12 cellular contexts compared by ENCODE assay signal in genomic region chr14:102499401-102500189, GRCh38. TPM values are rescaled to one million over a fixed set of nuclear protein-coding genes. Genes with fewer than 3 reads are reported as not detected.
A peak's percentile ranks its signal among the peaks of the same experiment; 100 is the strongest.
DNase-seq lines count a peak whose midpoint lies in the region; ATAC-seq, FAIRE-seq and TF ChIP-seq lines count a peak whose summit lies in the region.
"Had no signal": no experiment of that assay in that cellular context is flagged by ENCODE, and none has a peak within 500 bp of the region (broad histone marks: within the 10 kb centered on the region; RNA-seq: fewer than 3 reads in every experiment).

No MANE protein-coding gene starts in this region.

- H3K4me3 Mint-ChIP-seq in CD8-positive, alpha-beta T cell, result no peak overlapping the region

- no peak overlapping the region for H3K27ac ChIP-seq in CD8-positive, alpha-beta T cell (ENCODE audit: low read depth, low read length)
- peak overlapping the region; percentile 61; the same call in 1 of the 3 replicates for H3K27ac ChIP-seq in K562 (ENCODE audit: extremely low read depth, low read depth, low read length)
- peak overlapping the region; percentile 94 for H3K27ac ChIP-seq in left ventricle myocardium inferior (replicated peaks)
- peak overlapping the region; percentile 95 to 99 (median 96) for H3K27ac ChIP-seq in gastrocnemius medialis

- H2AFZ ChIP-seq in K562 (ENCODE audit: low read depth, low read length), result peak overlapping the region; percentile 78

- no TSS peak for BruUV-seq in K562 (replicated peaks; lab: Mats Ljungman, UMichigan)

- no peaks in the 10 kb centered on the region for H3K79me2 ChIP-seq in K562 (ENCODE audit: control insufficient read depth, insufficient read depth, low read length)

- POLR2A ChIA-PET in CD8-positive, alpha-beta T cell (lab: Charles Lee), result no interaction called here
- POLR2A ChIA-PET in K562 (lab: Yijun Ruan, JAX), result interaction anchor here (1.0 to 2.1 kb wide), 3 partner anchors 9 to 61 kb away, joined by 3 to 10 read pairs (median 5); no protein-coding TSS in a partner anchor

- peak overlapping the region; percentile 66 for H3K27ac Mint-ChIP-seq in CD8-positive, alpha-beta T cell

- TF ChIP-seq RAD21 in K562 (CRISPR knock-in tag; conservative IDR thresholded peaks at IDR 0.05 in 1 of 2, IDR thresholded peaks at IDR 0.05 in 1 of 2), result no peak

- no peak overlapping the region for H3K4me2 ChIP-seq in K562 (ENCODE audit: insufficient read depth, low read length)

- peaks cover 6% of the 10 kb centered on the region for H3K4me1 Mint-ChIP-seq in CD8-positive, alpha-beta T cell (ENCODE audit: low read depth)

- TF ChIP-seq EP300 in K562 (IDR thresholded peaks at IDR 0.05; ENCODE audit: low read length), result no peak

- no peak for ATAC-seq in CD8-positive, alpha-beta T cell
- ATAC-seq in K562 (no peak), gastrocnemius medialis (peak; percentile 38 to 52)

- no peaks in the 10 kb centered on the region for H3K9me1 ChIP-seq in K562 (ENCODE audit: control insufficient read depth, insufficient read depth, low read length)

- H3K36me3 Mint-ChIP-seq in CD8-positive, alpha-beta T cell, result peaks cover 26% of the 10 kb centered on the region

- CTCF ChIA-PET in CD8-positive, alpha-beta T cell (lab: Charles Lee), result interaction anchor here (0.7 to 2.2 kb wide), 4 partner anchors 15 to 394 kb away, joined by 3 to 9 read pairs (median 3); no protein-coding TSS in a partner anchor
- CTCF ChIA-PET in K562 (lab: Yijun Ruan, JAX; ENCODE audit: low intra/inter-chr PET ratio), result no interaction called here

- in situ Hi-C loops in K562 (cut with MboI), result loop anchor here (25.0 kb wide), 1 partner anchor 413 kb away; the partner anchor contains the start of gene AMN
- in situ Hi-C loops in gastrocnemius medialis (cut with MboI; ENCODE audit: low sequenced_read_pairs in 4 of 4), result loop anchor here in 1 of 4 donors (25.0 kb wide), 1 partner anchor 187 kb away; the partner anchor contains the start of genes MOK and ZNF839

- no peaks in the 10 kb centered on the region for H3K27me3 Mint-ChIP-seq in CD8-positive, alpha-beta T cell (ENCODE audit: low read depth)

- H3K4me1 ChIP-seq in CD8-positive, alpha-beta T cell (ENCODE audit: insufficient read depth, low read length), result peaks cover 9% of the 10 kb centered on the region
- H3K4me1 ChIP-seq in K562 (replicated peaks in 1 of 2; ENCODE audit: control insufficient read depth in 2 of 2, insufficient read depth in 2 of 2, low read length in 2 of 2), result peaks cover 29 to 66% of the 10 kb centered on the region in 2 experiments
- H3K4me1 ChIP-seq in left ventricle myocardium inferior, result peaks cover 60% of the 10 kb centered on the region
- peaks cover 59 to 63% of the 10 kb centered on the region in 2 donors for H3K4me1 ChIP-seq in gastrocnemius medialis
- H3K4me1 ChIP-seq: body of pancreas had no signal

- TF ChIP-seq POLR2A in K562 (conservative IDR thresholded peaks at IDR 0.05) (no peak), gastrocnemius medialis (IDR thresholded peaks at IDR 0.05) (peak in 1 of 2 donors; percentile 22)

- no peaks in the 10 kb centered on the region for H4K20me1 ChIP-seq in K562 (replicated peaks; ENCODE audit: control insufficient read depth, insufficient read depth, low read length)

- no peaks in the 10 kb centered on the region for H3K27me3 ChIP-seq in CD8-positive, alpha-beta T cell (ENCODE audit: insufficient read depth, low read length)
- H3K27me3 ChIP-seq in K562 (ENCODE audit: control insufficient read depth in 2 of 2, insufficient read depth in 2 of 2, low read length in 2 of 2) (no peaks in the 10 kb centered on the region), left ventricle myocardium inferior (ENCODE audit: low read depth) (no peaks in the 10 kb centered on the region), gastrocnemius medialis (no peaks in the 10 kb centered on the region)
- H3K27me3 ChIP-seq: body of pancreas had no signal

- DNase-seq in CD8-positive, alpha-beta T cell, result no peak
- no peak for DNase-seq in K562 (ENCODE audit: extremely low read depth in 1 of 4, low spot score in 3 of 4)
- DNase-seq in left ventricle myocardium inferior, result peak; percentile 88
- DNase-seq in gastrocnemius medialis, result peak; percentile 64 to 94
- DNase-seq in foreskin fibroblast, result no peak
- DNase-seq in globus pallidus (ENCODE audit: low spot score), result no peak
- no peak for DNase-seq in DMS79 (lab: John Stamatoyannopoulos, UW)
- DNase-seq in SK-N-DZ (ENCODE audit: low spot score), result no peak
- DNase-seq: activated T-cell treated with anti-CD3 and anti-CD28 coated beads, Interleukin-2, amount 50 U/mL, for 48 hours; NCI-H1694 treated with DMSO at 0.1 percent for 48 hours had no signal

- H3K4me3 ChIP-seq in CD8-positive, alpha-beta T cell (ENCODE audit: low read depth, low read length), result no peak overlapping the region
- no peak overlapping the region for H3K4me3 ChIP-seq in K562
- peak overlapping the region; percentile 27 for H3K4me3 ChIP-seq in left ventricle myocardium inferior
- peak overlapping the region; percentile 21 to 48 (median 26) for H3K4me3 ChIP-seq in gastrocnemius medialis
- no peak overlapping the region for H3K4me3 ChIP-seq in foreskin fibroblast (ENCODE audit: low read depth in 1 of 2, low read length in 2 of 2)
- H3K4me3 ChIP-seq: body of pancreas had no signal

- 86% methylated on average over 11 of the region's 24 CpGs for WGBS in K562 (ENCODE audit: insufficient coverage, low coverage, missing lambda C conversion rate)

- peak overlapping the region; percentile 31 to 83; a peak in 3 of 4 replicates for H3K9ac ChIP-seq in K562 (ENCODE audit: insufficient read depth in 1 of 2, low read depth in 2 of 2, low read length in 2 of 2)

- no peak for FAIRE-seq in K562 (lab: Jason Lieb, UNC)
- FAIRE-seq: TTC549 had no signal

- H3K9me3 ChIP-seq in CD8-positive, alpha-beta T cell (ENCODE audit: low read length), result no peaks in the 10 kb centered on the region
- no peaks in the 10 kb centered on the region for H3K9me3 ChIP-seq in K562 (replicated peaks; ENCODE audit: control insufficient read depth, insufficient read depth, low read depth, low read length)
- no peaks in the 10 kb centered on the region for H3K9me3 ChIP-seq in left ventricle myocardium inferior (replicated peaks)
- H3K9me3 ChIP-seq in gastrocnemius medialis, result no peaks in the 10 kb centered on the region
- H3K9me3 ChIP-seq: body of pancreas had no signal

- intact Hi-C loops in CD8-positive, alpha-beta T cell (cut with DNase I, micrococcal nuclease), result no loop called here
- intact Hi-C loops in K562 (cut with micrococcal nuclease) (loop anchor here (10.0 kb wide), 1 partner anchor 535 kb away; the partner anchor contains the start of gene DYNC1H1), left ventricle myocardium inferior (cut with micrococcal nuclease) (no loop called here), gastrocnemius medialis (cut with DNase I; ENCODE audit: low total_unique reads) (loop anchor here (1.0 to 2.0 kb wide), 3 partner anchors 37 to 57 kb away; no protein-coding TSS in a partner anchor)

- H3K36me3 ChIP-seq in CD8-positive, alpha-beta T cell (ENCODE audit: insufficient read depth, low read length), result no peaks in the 10 kb centered on the region
- no peaks in the 10 kb centered on the region for H3K36me3 ChIP-seq in K562 (ENCODE audit: control insufficient read depth, insufficient read depth, low read length)
- peaks cover 14% of the 10 kb centered on the region for H3K36me3 ChIP-seq in left ventricle myocardium inferior
- no peaks in the 10 kb centered on the region for H3K36me3 ChIP-seq in gastrocnemius medialis

- TF ChIP-seq CTCF in CD8-positive, alpha-beta T cell (IDR thresholded peaks at IDR 0.05), result no peak
- TF ChIP-seq CTCF in K562 (IDR thresholded peaks at IDR 0.05 in 2 of 3, conservative IDR thresholded peaks at IDR 0.05 in 1 of 3; ENCODE audit: insufficient read depth in 2 of 3, low read depth in 1 of 3, low read length in 3 of 3), result no peak
- no peak for TF ChIP-seq CTCF in left ventricle myocardium inferior (IDR thresholded peaks at IDR 0.05; ENCODE audit: borderline replicate concordance)
- TF ChIP-seq CTCF in gastrocnemius medialis (IDR thresholded peaks at IDR 0.05 in 4 of 5, conservative IDR thresholded peaks at IDR 0.05 in 1 of 5), result peak in 2 of 5 experiments; percentile 17 to 21
- TF ChIP-seq CTCF in foreskin fibroblast (IDR thresholded peaks at IDR 0.05; ENCODE audit: low read depth, low read length), result no peak

- no peaks in the 10 kb centered on the region for H3K9me3 Mint-ChIP-seq in CD8-positive, alpha-beta T cell

TF ChIP-seq in K562, 482 proteins besides CTCF, POLR2A, EP300 and RAD21:
- TF ChIP-seq SPI1 (IDR thresholded peaks at IDR 0.05; ENCODE audit: borderline replicate concordance, low read depth, low read length), result 0 out of 2 replicates have a peak, but pooled peaks have one; percentile 50
- TF ChIP-seq SRF (CRISPR knock-in tag; IDR thresholded peaks at IDR 0.05), result no peak

RNA-seq across cellular contexts. Expression of gene ANKRD9, which starts 10.0 kb away (rescaled TPM):
- total RNA-seq in CD8-positive, alpha-beta T cell, result 1 to 10 TPM; 4.7 to 5.0 TPM
- total RNA-seq in K562 (2011; cell fraction: chromatin; rRNA removed; ENCODE audit: low replicate concordance), result 19.3 and 49.4 TPM in 2 replicates
- 48.4 and 58.8 TPM in 2 replicates for total RNA-seq in K562 (2011; cell fraction: nucleolus; rRNA removed)
- 30.0 and 36.6 TPM in 2 replicates for total RNA-seq in K562 (2011; cell fraction: nucleoplasm; rRNA removed)
- 29.4 and 29.5 TPM in 2 replicates for total RNA-seq in K562 (2014; rRNA removed)
- total RNA-seq in K562 (2014; rRNA removed; fragmentation: Illumina TruSeq; extraction: Trizol), result 3.3 and 3.7 TPM in 2 replicates
- total RNA-seq in K562 (2015; rRNA removed; fragmentation: Illumina TruSeq; extraction: Trizol), result 5.0 and 5.3 TPM in 2 replicates
- total RNA-seq in K562 (2021), result 32.9 and 34.8 TPM in 2 replicates
- 15.4 and 20.4 TPM in 2 replicates for polyA plus RNA-seq in K562 (2011; rRNA removed)
- 26.0 and 97.0 TPM in 2 replicates for polyA plus RNA-seq in K562 (2011; cell fraction: cytosol; rRNA removed)
- polyA plus RNA-seq in K562 (2011; cell fraction: nucleus; rRNA removed), result 106 and 194 TPM in 2 replicates
- polyA plus RNA-seq in K562 (2012), result 12.9 and 30.7 TPM in 2 replicates
- 4.0 and 4.3 TPM in 2 replicates for polyA plus RNA-seq in K562 (2014; fragmentation: Illumina TruSeq; extraction: Trizol)
- polyA plus RNA-seq in K562 (2014; fragmentation: Nextera tagmentation; extraction: Ambion mirVana), result under 1 TPM; 0.04 to 0.06 TPM
- 27.5 and 29.9 TPM in 2 replicates for polyA plus RNA-seq in K562 (2014; rRNA removed)
- polyA minus RNA-seq in K562 (2011; rRNA and poly(A)+ RNA removed), result 3.5 and 3.7 TPM in 2 replicates
- 7.4 and 12.8 TPM in 2 replicates for polyA minus RNA-seq in K562 (2011; cell fraction: cytosol; rRNA and poly(A)+ RNA removed)
- polyA minus RNA-seq in K562 (2011; cell fraction: nucleus; rRNA and poly(A)+ RNA removed), result 18.6 and 23.2 TPM in 2 replicates
- total RNA-seq in left ventricle myocardium inferior, result 158 TPM
- total RNA-seq in gastrocnemius medialis, result 100 to 1,000 TPM; 155 to 450 (median 216) TPM
- 14.0 and 17.8 TPM in 2 replicates for polyA plus RNA-seq in SK-N-DZ (2014; cell fraction: cytosol; rRNA removed)
- 37.9 and 66.9 TPM in 2 replicates for polyA plus RNA-seq in SK-N-DZ (2014; cell fraction: nucleus; rRNA removed)

Comparison
In these comparisons a context has a peak if more than half of its experiments do, and no peak if none do; other contexts are left out.
1. ATAC-seq: peak in gastrocnemius medialis (2 of 2); none in CD8-positive, alpha-beta T cell (single experiment) and K562 (single experiment).
2. DNase-seq: peak in left ventricle myocardium inferior (single experiment) and gastrocnemius medialis (2 of 2); none in CD8-positive, alpha-beta T cell (0 of 7), K562 (0 of 4), foreskin fibroblast (0 of 2), globus pallidus (single experiment), DMS79 (single experiment) and SK-N-DZ (single experiment).
3. H3K4me3 ChIP-seq: peak in left ventricle myocardium inferior (single experiment) and gastrocnemius medialis (4 of 4); none in CD8-positive, alpha-beta T cell (single experiment), K562 (single experiment) and foreskin fibroblast (0 of 2).
4. intact Hi-C loops: an anchor here in K562 (10.0 kb wide) and gastrocnemius medialis (1.0 to 2.0 kb wide); none called in CD8-positive, alpha-beta T cell and left ventricle myocardium inferior.